12 cellular contexts compared by ENCODE assay signal in genomic region chr7:4650471-4651047, GRCh38. TPM values are rescaled to one million over a fixed set of nuclear protein-coding genes. Genes with fewer than 3 reads are reported as not detected.
DNase-seq lines count a peak whose midpoint lies in the region; ATAC-seq and TF ChIP-seq lines count a peak whose summit lies in the region.
"Had no signal": no experiment of that assay in that cellular context is flagged by ENCODE, and none has a peak within 500 bp of the region (broad histone marks: within the 10 kb centered on the region; RNA-seq: fewer than 3 reads in every experiment).

No MANE protein-coding gene starts in this region.

- H2BK15ac ChIP-seq in neuronal stem cell (ENCODE audit: low read length), result no peak overlapping the region

- intact Hi-C loops in heart left ventricle (cut with DNase I), result no loop called here

- H3K36me3 ChIP-seq in heart left ventricle (no peaks in the 10 kb centered on the region), neuronal stem cell (replicated peaks in 1 of 2; ENCODE audit: control insufficient read depth in 2 of 2, insufficient read depth in 2 of 2, low read length in 2 of 2) (no peaks in the 10 kb centered on the region)
- no peaks in the 10 kb centered on the region for H3K36me3 ChIP-seq in CD8-positive, alpha-beta memory T cell (ENCODE audit: insufficient read depth, low read length)

- no peaks in the 10 kb centered on the region for H3K27me3 Mint-ChIP-seq in CD8-positive, alpha-beta memory T cell
- H3K27me3 Mint-ChIP-seq: activated naive CD4-positive, alpha-beta T cell treated with anti-CD3 and anti-CD28 coated beads, Interleukin-2, amount 10 ng/mL, durations not matched to agents 7 days and 5 days; naive B cell had no signal

- peak overlapping the region; percentile 38 for H3K9ac ChIP-seq in neuronal stem cell (ENCODE audit: low read depth, low read length, poor library complexity)

- POLR2A ChIA-PET in CD8-positive, alpha-beta memory T cell (lab: Charles Lee), result no interaction called here

- peak; percentile 57 to 86 (median 78) for ATAC-seq in heart left ventricle
- no peak for ATAC-seq in GM21360 (IDR thresholded peaks at IDR 0.05; ENCODE audit: unreplicated experiment)
- ATAC-seq in HG03354 (IDR thresholded peaks at IDR 0.05; ENCODE audit: poor library complexity, severe bottlenecking, unreplicated experiment), result no peak
- ATAC-seq: esophagus mucosa had no signal

- no peak overlapping the region for H3K27ac Mint-ChIP-seq in CD8-positive, alpha-beta memory T cell
- H3K27ac Mint-ChIP-seq: activated naive CD4-positive, alpha-beta T cell treated with anti-CD3 and anti-CD28 coated beads, Interleukin-2, amount 10 ng/mL, durations not matched to agents 7 days and 5 days had no signal

- peak overlapping the region; percentile 82 for H2BK120ac ChIP-seq in neuronal stem cell (ENCODE audit: low read depth, low read length)

- H4K8ac ChIP-seq in neuronal stem cell (ENCODE audit: low read depth, low read length), result no peak overlapping the region

- H3K4me2 ChIP-seq in neuronal stem cell (ENCODE audit: insufficient read depth, low read length, poor library complexity, severe bottlenecking), result peak overlapping the region; percentile 2
- H3K4me2 ChIP-seq: PC-9 had no signal

- DNase-seq in AG20443 (ENCODE audit: low spot score) (peak; percentile 68), amygdala (lab: John Stamatoyannopoulos, UW) (peak in 30 of 56 donors; percentile 5 to 47 (median 18)), heart left ventricle (peak; percentile 37 to 67 (median 51)), neuronal stem cell (ENCODE audit: low spot score) (peak; percentile 83)
- DNase-seq in CD8-positive, alpha-beta memory T cell, result no peak
- DNase-seq in activated effector memory CD4-positive, alpha-beta T cell treated with anti-CD3 and anti-CD28 coated beads, Interleukin-2, amount 50 U/mL, for 16 hours, result no peak
- DNase-seq: activated naive CD4-positive, alpha-beta T cell treated with anti-CD3 and anti-CD28 coated beads, Interleukin-2, amount 10 ng/mL, durations not matched to agents 7 days and 5 days; naive B cell; PC-9 had no signal

- H3K36me3 Mint-ChIP-seq in CD8-positive, alpha-beta memory T cell, result no peaks in the 10 kb centered on the region
- H3K36me3 Mint-ChIP-seq: activated naive CD4-positive, alpha-beta T cell treated with anti-CD3 and anti-CD28 coated beads, Interleukin-2, amount 10 ng/mL, durations not matched to agents 7 days and 5 days; naive B cell had no signal

- H2BK5ac ChIP-seq in neuronal stem cell (ENCODE audit: low read length), result peak overlapping the region; percentile 99

- CTCF ChIA-PET in CD8-positive, alpha-beta memory T cell (lab: Charles Lee), result no interaction called here

- H3K79me1 ChIP-seq in neuronal stem cell (ENCODE audit: low read depth, low read length), result no peaks in the 10 kb centered on the region

- H3K27ac ChIP-seq in heart left ventricle (peak overlapping the region in 9 of 12 donors; percentile 20 to 71 (median 49)), neuronal stem cell (replicated peaks; ENCODE audit: low read length) (peak overlapping the region; percentile 98)
- H3K27ac ChIP-seq in CD8-positive, alpha-beta memory T cell (ENCODE audit: low read depth, low read length), result no peak overlapping the region
- H3K27ac ChIP-seq: PC-9 had no signal

- H3K4ac ChIP-seq in neuronal stem cell (ENCODE audit: low read length), result peak overlapping the region; percentile 91

- peak overlapping the region; percentile 87 for H4K91ac ChIP-seq in neuronal stem cell (ENCODE audit: low read depth, low read length, poor library complexity)

- H2AFZ ChIP-seq in neuronal stem cell (ENCODE audit: low read length), result peak overlapping the region; percentile 73
- H2AFZ ChIP-seq: PC-9 had no signal

- H3K4me3 Mint-ChIP-seq in CD8-positive, alpha-beta memory T cell, result no peak overlapping the region
- H3K4me3 Mint-ChIP-seq: activated naive CD4-positive, alpha-beta T cell treated with anti-CD3 and anti-CD28 coated beads, Interleukin-2, amount 10 ng/mL, durations not matched to agents 7 days and 5 days had no signal

- H3K18ac ChIP-seq in neuronal stem cell (ENCODE audit: low read length), result peak overlapping the region; percentile 76

- H3K9me3 Mint-ChIP-seq in CD8-positive, alpha-beta memory T cell, result peaks cover 0 to 2% (median 0%) of the 10 kb centered on the region in 5 donors
- H3K9me3 Mint-ChIP-seq: activated naive CD4-positive, alpha-beta T cell treated with anti-CD3 and anti-CD28 coated beads, Interleukin-2, amount 10 ng/mL, durations not matched to agents 7 days and 5 days had no signal

- peaks cover 0 to 13% (median 7%) of the 10 kb centered on the region in 12 donors for H3K4me1 ChIP-seq in heart left ventricle
- peaks cover 6 to 18% of the 10 kb centered on the region in 2 donors for H3K4me1 ChIP-seq in neuronal stem cell (ENCODE audit: control insufficient read depth in 2 of 2, insufficient read depth in 1 of 2, low read depth in 1 of 2, low read length in 2 of 2)
- no peaks in the 10 kb centered on the region for H3K4me1 ChIP-seq in CD8-positive, alpha-beta memory T cell (ENCODE audit: insufficient read depth, low read length)

- no peak for TF ChIP-seq POLR2A in heart left ventricle (IDR thresholded peaks at IDR 0.05)

- H3K27me3 ChIP-seq in heart left ventricle (no peaks in the 10 kb centered on the region), neuronal stem cell (ENCODE audit: control insufficient read depth in 3 of 3, insufficient read depth in 3 of 3, low read depth in 1 of 3, low read length in 3 of 3) (no peaks in the 10 kb centered on the region)
- H3K27me3 ChIP-seq in CD8-positive, alpha-beta memory T cell (ENCODE audit: insufficient read depth, low read length, poor library complexity, severe bottlenecking), result no peaks in the 10 kb centered on the region

- WGBS in heart left ventricle, 4 donors, result 35 to 49% (median 45%) methylated on average over 18 of the region's 18 CpGs
- WGBS in neuronal stem cell (ENCODE audit: extremely low coverage in 2 of 2, insufficient read length in 2 of 2, insufficient replicate concordance in 1 of 2), 2 donors, result no CpG with 5 or more reads among the region's 18 CpGs

- H2AK5ac ChIP-seq in neuronal stem cell (ENCODE audit: low read depth, low read length), result peak overlapping the region; percentile 86

- no peak overlapping the region for H3K14ac ChIP-seq in neuronal stem cell (ENCODE audit: low read length)

- H2BK12ac ChIP-seq in neuronal stem cell (ENCODE audit: low read length), result no peak overlapping the region

- H3K9me3 ChIP-seq in heart left ventricle (peaks cover 0 to 5% (median 0%) of the 10 kb centered on the region in 12 donors), neuronal stem cell (replicated peaks in 1 of 2; ENCODE audit: control insufficient read depth in 2 of 2, insufficient read depth in 1 of 2, low read depth in 1 of 2, low read length in 2 of 2) (no peaks in the 10 kb centered on the region)
- H3K9me3 ChIP-seq in CD8-positive, alpha-beta memory T cell (ENCODE audit: low read length), result no peaks in the 10 kb centered on the region

- no peak overlapping the region for H3K23ac ChIP-seq in neuronal stem cell (ENCODE audit: low read depth, low read length, poor library complexity)

- H3K4me1 Mint-ChIP-seq in CD8-positive, alpha-beta memory T cell, result no peaks in the 10 kb centered on the region
- H3K4me1 Mint-ChIP-seq: activated naive CD4-positive, alpha-beta T cell treated with anti-CD3 and anti-CD28 coated beads, Interleukin-2, amount 10 ng/mL, durations not matched to agents 7 days and 5 days; naive B cell had no signal

- TF ChIP-seq CTCF in heart left ventricle (IDR thresholded peaks at IDR 0.05), result no peak

- H3K4me3 ChIP-seq in heart left ventricle (no peak overlapping the region), neuronal stem cell (ENCODE audit: low read length in 2 of 2) (peak overlapping the region in 1 of 2 donors; percentile 8)
- H3K4me3 ChIP-seq in CD8-positive, alpha-beta memory T cell (ENCODE audit: low read length), result no peak overlapping the region
- H3K4me3 ChIP-seq: PC-9 had no signal

RNA-seq across cellular contexts. Expression of gene FOXK1, which starts 31.5 kb away (rescaled TPM):
- 10 to 100 TPM; 12.4 to 43.7 (median 22.5) TPM for total RNA-seq in heart left ventricle
- polyA plus RNA-seq in heart left ventricle, result 1 to 10 TPM; 9.3 to 9.4 TPM
- polyA plus RNA-seq in neuronal stem cell (2013, experiment 1 of 2), result 7.6 TPM
- polyA plus RNA-seq in neuronal stem cell (2013, experiment 2 of 2), result 8.2 TPM
- 10 to 100 TPM; 35.6 to 38.4 TPM for total RNA-seq in CD8-positive, alpha-beta memory T cell
- polyA plus RNA-seq in CD8-positive, alpha-beta memory T cell, result 4.5 TPM

Comparison
In these comparisons a context has a peak if more than half of its experiments do, and no peak if none do; other contexts are left out.
1. DNase-seq: peak in AG20443 (single experiment), amygdala (30 of 56), heart left ventricle (5 of 5) and neuronal stem cell (single experiment); none in CD8-positive, alpha-beta memory T cell (0 of 5) and activated effector memory CD4-positive, alpha-beta T cell treated with anti-CD3 and anti-CD28 coated beads, Interleukin-2, amount 50 U/mL, for 16 hours (single experiment).
2. ATAC-seq: peak in heart left ventricle (4 of 4); none in GM21360 (single experiment) and HG03354 (single experiment).